Comparison of ENCODE assay signal across 29 cellular contexts in the genomic region with DNA sequence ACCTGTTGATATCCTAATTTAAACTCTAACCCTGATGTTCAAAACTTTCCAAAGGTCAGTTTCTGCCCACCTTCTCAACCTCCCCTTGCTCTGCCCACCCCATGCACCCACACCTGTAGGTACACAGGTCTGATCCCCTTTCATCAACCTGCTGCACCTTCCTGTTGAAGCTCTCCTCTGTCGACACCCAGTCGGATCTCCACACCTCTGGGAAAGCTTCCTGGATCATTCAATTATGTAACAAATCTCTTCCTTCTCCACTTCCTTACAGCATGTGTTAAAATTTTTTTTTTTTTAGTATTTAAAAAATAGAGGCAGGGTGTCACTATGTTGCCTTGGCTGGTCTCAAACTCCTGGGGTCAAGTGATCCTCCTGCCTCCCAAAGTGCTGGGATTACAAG. TPM values are rescaled to one million over a fixed set of nuclear protein-coding genes. Genes with fewer than 3 reads are reported as not detected.
"Had no signal": no experiment of that assay in that cellular context is flagged by ENCODE, and none has a peak within 500 bp of the region (broad histone marks: within the 10 kb centered on the region; RNA-seq: fewer than 3 reads in every experiment).

No MANE protein-coding gene starts in this region.

- H3K9me3 ChIP-seq: ovary, right lobe of liver, thoracic aorta, upper lobe of right lung, uterus had no signal

- H2AFZ ChIP-seq: parathyroid adenoma had no signal

- H3K9ac ChIP-seq: parathyroid adenoma had no signal

- H3K4me3 ChIP-seq: ovary, psoas muscle, right lobe of liver, sigmoid colon, stomach, thoracic aorta, tibial artery, transverse colon, upper lobe of right lung, uterus had no signal

- DNase-seq: naive B cell; naive thymus-derived CD8-positive, alpha-beta T cell; occipital lobe; ovary; posterior cingulate gyrus; psoas muscle; right cardiac atrium; right lobe of liver; sigmoid colon; small intestine; stimulated activated CD4-positive, alpha-beta T cell treated with anti-CD3 and anti-CD28 coated beads, Interleukin-15, amount 100 ng/mL, for 24 hours; stimulated activated CD4-positive, alpha-beta T cell treated with anti-CD3 and anti-CD28 coated beads, Interleukin-2, amount 100 ng/mL, for 24 hours; stimulated activated CD4-positive, alpha-beta T cell treated with anti-CD3 and anti-CD28 coated beads, Interleukin-2, amount 100 ng/mL, for 48 hours; stimulated activated CD4-positive, alpha-beta T cell treated with anti-CD3 and anti-CD28 coated beads, Interleukin-4, amount 100 ng/mL, for 24 hours; stimulated activated naive B cell treated with anti-CD40 and anti-IgM and Interleukin-4, amounts not matched to agents 10 μg/mL and 1 μg/mL and 100 μg/mL, for 72 hours; stimulated activated naive CD4-positive, alpha-beta T cell treated with Interleukin-2 at 50 U/mL for 16 hours; stomach; tibial artery; transverse colon; upper lobe of right lung; uterus had no signal

- H3K4me3 Mint-ChIP-seq: naive B cell; naive thymus-derived CD8-positive, alpha-beta T cell; natural killer cell treated with Interleukin-12 subunit alpha and Interleukin-12 subunit beta and Interleukin-15 and Interleukin-18, amount 100 ng/mL, for 72 hours; stimulated activated effector memory CD8-positive, alpha-beta T cell treated with anti-CD3 and anti-CD28 coated beads, Interleukin-12 subunit alpha, Interleukin-12 subunit beta, amount 100 ng/mL, for 72 hours; stimulated activated naive B cell treated with anti-CD40 and anti-IgM and Interleukin-4, amounts not matched to agents 10 μg/mL and 1 μg/mL and 100 μg/mL, for 72 hours; stimulated activated naive CD8-positive, alpha-beta T cell treated with anti-CD3 and anti-CD28 coated beads, Interleukin-15, Interleukin-2, amounts not matched to agents 100 ng/mL and 50 ng/mL, for 24 hours; type B pancreatic cell had no signal

- H3K27ac Mint-ChIP-seq: naive B cell; naive thymus-derived CD8-positive, alpha-beta T cell; natural killer cell treated with Interleukin-12 subunit alpha and Interleukin-12 subunit beta and Interleukin-15 and Interleukin-18, amount 100 ng/mL, for 72 hours; progenitor cell of endocrine pancreas; stimulated activated effector memory CD8-positive, alpha-beta T cell treated with anti-CD3 and anti-CD28 coated beads, Interleukin-12 subunit alpha, Interleukin-12 subunit beta, amount 100 ng/mL, for 72 hours; stimulated activated naive B cell treated with anti-CD40 and anti-IgM and Interleukin-4, amounts not matched to agents 10 μg/mL and 1 μg/mL and 100 μg/mL, for 72 hours; stimulated activated naive CD8-positive, alpha-beta T cell treated with anti-CD3 and anti-CD28 coated beads, Interleukin-15, Interleukin-2, amounts not matched to agents 100 ng/mL and 50 ng/mL, for 24 hours; type B pancreatic cell had no signal

- H3K27me3 ChIP-seq: ovary, right lobe of liver, sigmoid colon, stomach, tibial artery, transverse colon, uterus had no signal

- H3K4me1 ChIP-seq: parathyroid adenoma, psoas muscle, right lobe of liver, sigmoid colon, tibial artery, upper lobe of right lung, uterus had no signal

- ATAC-seq: naive thymus-derived CD8-positive, alpha-beta T cell; natural killer cell treated with Interleukin-12 subunit alpha and Interleukin-12 subunit beta and Interleukin-15 and Interleukin-18, amount 100 ng/mL, for 72 hours; psoas muscle; right cardiac atrium; right lobe of liver; stimulated activated effector memory CD8-positive, alpha-beta T cell treated with anti-CD3 and anti-CD28 coated beads, Interleukin-12 subunit alpha, Interleukin-12 subunit beta, amount 100 ng/mL, for 72 hours; stimulated activated naive B cell treated with anti-CD40 and anti-IgM and Interleukin-4, amounts not matched to agents 10 μg/mL and 1 μg/mL and 100 μg/mL, for 72 hours; upper lobe of right lung had no signal

- H3K36me3 ChIP-seq: ovary, right lobe of liver, sigmoid colon, stomach, thoracic aorta, tibial artery, transverse colon, upper lobe of right lung, uterus had no signal

- H3K4me1 Mint-ChIP-seq: naive B cell; naive thymus-derived CD8-positive, alpha-beta T cell; stimulated activated effector memory CD8-positive, alpha-beta T cell treated with anti-CD3 and anti-CD28 coated beads, Interleukin-12 subunit alpha, Interleukin-12 subunit beta, amount 100 ng/mL, for 72 hours; stimulated activated naive B cell treated with anti-CD40 and anti-IgM and Interleukin-4, amounts not matched to agents 10 μg/mL and 1 μg/mL and 100 μg/mL, for 72 hours had no signal

- H3K27ac ChIP-seq: ovary, parathyroid adenoma, psoas muscle, right lobe of liver, sigmoid colon, stomach, thoracic aorta, tibial artery, transverse colon, upper lobe of right lung, uterus had no signal

- H3K79me2 ChIP-seq: parathyroid adenoma had no signal

- H3K27me3 Mint-ChIP-seq: stimulated activated naive CD8-positive, alpha-beta T cell treated with anti-CD3 and anti-CD28 coated beads, Interleukin-15, Interleukin-2, amounts not matched to agents 100 ng/mL and 50 ng/mL, for 24 hours; type B pancreatic cell had no signal

- H3K9me3 Mint-ChIP-seq: stimulated activated effector memory CD8-positive, alpha-beta T cell treated with anti-CD3 and anti-CD28 coated beads, Interleukin-12 subunit alpha, Interleukin-12 subunit beta, amount 100 ng/mL, for 72 hours; stimulated activated naive CD8-positive, alpha-beta T cell treated with anti-CD3 and anti-CD28 coated beads, Interleukin-15, Interleukin-2, amounts not matched to agents 100 ng/mL and 50 ng/mL, for 24 hours; type B pancreatic cell had no signal

- H3K36me3 Mint-ChIP-seq: naive B cell; natural killer cell treated with Interleukin-12 subunit alpha and Interleukin-12 subunit beta and Interleukin-15 and Interleukin-18, amount 100 ng/mL, for 72 hours; stimulated activated effector memory CD8-positive, alpha-beta T cell treated with anti-CD3 and anti-CD28 coated beads, Interleukin-12 subunit alpha, Interleukin-12 subunit beta, amount 100 ng/mL, for 72 hours; stimulated activated naive B cell treated with anti-CD40 and anti-IgM and Interleukin-4, amounts not matched to agents 10 μg/mL and 1 μg/mL and 100 μg/mL, for 72 hours; type B pancreatic cell had no signal

RNA-seq across cellular contexts. Expression of gene IGSF5, which starts 44.7 kb away (rescaled TPM):
- total RNA-seq: naive thymus-derived CD8-positive, alpha-beta T cell; natural killer cell treated with Interleukin-12 subunit alpha and Interleukin-12 subunit beta and Interleukin-15 and Interleukin-18, amount 100 ng/mL, for 72 hours; osteoblast; psoas muscle; right lobe of liver; stomach; thoracic aorta; upper lobe of right lung had no signal
